ENCODE assay signal across 24 cellular contexts in genomic region chr11:73592640-73593039, GRCh38.
"Had no signal": no experiment of that assay in that cellular context is flagged by ENCODE, and none has a peak within 500 bp of the region (broad histone marks: within the 10 kb centered on the region; RNA-seq: fewer than 3 reads in every experiment).

No MANE protein-coding gene starts in this region.

- DNase-seq: cortex of kidney; effector memory CD8-positive, alpha-beta T cell; esophagus squamous epithelium; foreskin fibroblast; kidney; left cardiac atrium; left ventricle myocardium inferior; lower lobe of right lung; natural killer cell; posterior cingulate gyrus; spleen; stimulated activated CD4-positive, alpha-beta T cell treated with anti-CD3 and anti-CD28 coated beads, Interleukin-15, amount 100 ng/mL, for 24 hours; stimulated activated CD4-positive, alpha-beta T cell treated with anti-CD3 and anti-CD28 coated beads, Interleukin-1b, Interleukin-23, amount 100 ng/mL, for 48 hours; stimulated activated CD4-positive, alpha-beta T cell treated with anti-CD3 and anti-CD28 coated beads, Interleukin-4, amount 100 ng/mL, for 24 hours; stimulated activated naive B cell treated with anti-CD40 and anti-IgM and Interleukin-4, amounts not matched to agents 10 μg/mL and 1 μg/mL and 100 μg/mL, for 72 hours; stomach; substantia nigra; transverse colon had no signal

- H3K4me3 Mint-ChIP-seq: effector memory CD8-positive, alpha-beta T cell; memory B cell; mesothelial cell of epicardium; natural killer cell; neural crest cell; stimulated activated naive B cell treated with anti-CD40 and anti-IgM and Interleukin-4, amounts not matched to agents 10 μg/mL and 1 μg/mL and 100 μg/mL, for 72 hours had no signal

- H3K27me3 Mint-ChIP-seq: effector memory CD8-positive, alpha-beta T cell; memory B cell; stimulated activated naive B cell treated with anti-CD40 and anti-IgM and Interleukin-4, amounts not matched to agents 10 μg/mL and 1 μg/mL and 100 μg/mL, for 72 hours had no signal

- H3K9me3 Mint-ChIP-seq: effector memory CD8-positive, alpha-beta T cell; mesothelial cell of epicardium; natural killer cell; neural crest cell; stimulated activated naive B cell treated with anti-CD40 and anti-IgM and Interleukin-4, amounts not matched to agents 10 μg/mL and 1 μg/mL and 100 μg/mL, for 72 hours had no signal

- H3K27ac ChIP-seq: esophagus squamous epithelium, gastroesophageal sphincter, left ventricle myocardium inferior, lower lobe of right lung, spleen, stomach, thoracic aorta, transverse colon had no signal

- H3K9me3 ChIP-seq: esophagus squamous epithelium, gastroesophageal sphincter, left ventricle myocardium inferior, lower lobe of right lung, spleen, stomach, thoracic aorta, transverse colon had no signal

- H3K4me3 ChIP-seq: esophagus squamous epithelium, gastroesophageal sphincter, left ventricle myocardium inferior, lower lobe of right lung, spleen, stomach, thoracic aorta, transverse colon had no signal

- H3K27ac Mint-ChIP-seq: memory B cell; mesothelial cell of epicardium; natural killer cell; stimulated activated naive B cell treated with anti-CD40 and anti-IgM and Interleukin-4, amounts not matched to agents 10 μg/mL and 1 μg/mL and 100 μg/mL, for 72 hours had no signal

- H3K36me3 ChIP-seq: esophagus squamous epithelium, gastroesophageal sphincter, left ventricle myocardium inferior, lower lobe of right lung, spleen, stomach, thoracic aorta, transverse colon had no signal

- H3K36me3 Mint-ChIP-seq: natural killer cell had no signal

- ATAC-seq: effector memory CD8-positive, alpha-beta T cell; gastroesophageal sphincter; left cardiac atrium; lower lobe of right lung; natural killer cell; sciatic nerve; stimulated activated naive B cell treated with anti-CD40 and anti-IgM and Interleukin-4, amounts not matched to agents 10 μg/mL and 1 μg/mL and 100 μg/mL, for 72 hours had no signal
